2 cellular contexts compared by ENCODE assay signal in genomic region chr6:44289726-44290125, GRCh38.
TF ChIP-seq lines count a peak whose summit lies in the region.

No MANE protein-coding gene starts in this region.

TF ChIP-seq in GM23338, 12 proteins besides CTCF, POLR2A, EP300 and RAD21:
- no peak for TF ChIP-seq NANOG (IDR thresholded peaks at IDR 0.05; ENCODE audit: borderline replicate concordance)
- no peak for TF ChIP-seq CREB1 (CRISPR knock-in tag; IDR thresholded peaks at IDR 0.05; ENCODE audit: low read depth)
- no peak for TF ChIP-seq REST (IDR thresholded peaks at IDR 0.05; ENCODE audit: unreplicated experiment)
- no peak for TF ChIP-seq STAT1 (IDR thresholded peaks at IDR 0.05; ENCODE audit: unreplicated experiment)
- TF ChIP-seq EZH2 (IDR thresholded peaks at IDR 0.05; ENCODE audit: low read depth, unreplicated experiment): no peak
- no peak for TF ChIP-seq ZNF331 (CRISPR knock-in tag; IDR thresholded peaks at IDR 0.05; ENCODE audit: low read depth)
- TF ChIP-seq EZH2phosphoT487 (IDR thresholded peaks at IDR 0.05; ENCODE audit: unreplicated experiment): no peak
- no peak for TF ChIP-seq JUNB (IDR thresholded peaks at IDR 0.05; ENCODE audit: unreplicated experiment)
- no peak for TF ChIP-seq ZNF114 (CRISPR knock-in tag; IDR thresholded peaks at IDR 0.05)
- no peak for TF ChIP-seq ZNF462 (CRISPR knock-in tag; IDR thresholded peaks at IDR 0.05)
- TF ChIP-seq ETS1 (IDR thresholded peaks at IDR 0.05): no peak
- no peak for TF ChIP-seq POLR2AphosphoS5 (IDR thresholded peaks at IDR 0.05; ENCODE audit: low read depth)

TF ChIP-seq in H1, 55 proteins besides CTCF, POLR2A, EP300 and RAD21:
- no peak for TF ChIP-seq CHD7 (IDR thresholded peaks at IDR 0.05; ENCODE audit: insufficient replicate concordance, low read length)
- no peak for TF ChIP-seq CHD1 (IDR thresholded peaks at IDR 0.05; ENCODE audit: low read depth, low read length)
